Comparison of ENCODE assay signal across 22 cellular contexts in the genomic region with DNA sequence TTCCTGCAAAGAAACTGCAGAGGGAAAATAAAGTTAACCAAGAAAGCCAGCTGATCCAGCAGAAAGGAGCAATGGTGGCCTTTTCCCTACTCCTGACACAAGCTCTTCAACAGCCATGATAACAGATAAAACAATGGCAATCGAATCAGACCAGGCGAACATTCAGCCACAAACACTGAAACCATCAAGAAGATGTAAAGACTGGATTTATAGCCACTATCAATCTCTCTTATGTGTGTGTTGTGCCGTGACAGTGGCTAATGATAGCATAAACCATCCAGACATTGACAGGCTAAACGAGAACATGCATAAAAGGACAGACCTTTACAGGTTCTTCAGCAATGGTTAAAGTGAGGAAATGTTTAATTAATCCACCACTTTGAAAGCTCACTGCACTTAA.
"Had no signal": no experiment of that assay in that cellular context is flagged by ENCODE, and none has a peak within 500 bp of the region (broad histone marks: within the 10 kb centered on the region; RNA-seq: fewer than 3 reads in every experiment).

No MANE protein-coding gene starts in this region.

- H3K4me3 ChIP-seq: colonic mucosa, left ventricle myocardium inferior, prostate gland, right atrium auricular region, thyroid gland had no signal

- DNase-seq: activated CD4-positive, alpha-beta T cell treated with anti-CD3 and anti-CD28 coated beads for 1 hour; activated CD8-positive, alpha-beta memory T cell treated with anti-CD3 and anti-CD28 coated beads for 24 hours; activated CD8-positive, alpha-beta memory T cell treated with anti-CD3 and anti-CD28 coated beads, Interleukin-2, amount 50 U/mL, for 48 hours; activated effector memory CD4-positive, alpha-beta T cell treated with anti-CD3 and anti-CD28 coated beads, Interleukin-2, amount 50 U/mL, for 16 hours; activated naive CD4-positive, alpha-beta T cell treated with anti-CD3 and anti-CD28 coated beads, Interleukin-2, amount 50 U/mL, for 16 hours; activated T-cell treated with anti-CD3 and anti-CD28 coated beads, Interleukin-2, amount 50 U/mL, for 48 hours; aorta; brain microvascular endothelial cell; central memory CD4-positive, alpha-beta T cell; colonic mucosa; hypothalamus; kidney; left ventricle myocardium inferior; mammary epithelial cell; stimulated activated CD4-positive, alpha-beta T cell treated with anti-CD3 and anti-CD28 coated beads, Interleukin-12 subunit alpha, Interleukin-12 subunit beta, amount 100 ng/mL, for 4 hours; stimulated activated CD4-positive, alpha-beta T cell treated with anti-CD3 and anti-CD28 coated beads, Interleukin-1b, Interleukin-23, amount 100 ng/mL, for 48 hours; stimulated activated naive CD4-positive, alpha-beta T cell treated with Interleukin-2 at 50 U/mL for 16 hours; thyroid gland had no signal

- H3K27me3 ChIP-seq: brain microvascular endothelial cell, colonic mucosa, right atrium auricular region, thyroid gland had no signal

- H3K36me3 ChIP-seq: brain microvascular endothelial cell, colonic mucosa, left ventricle myocardium inferior, prostate gland, right atrium auricular region, thyroid gland had no signal

- H3K9me3 Mint-ChIP-seq: neural crest cell had no signal

- H3K4me3 Mint-ChIP-seq: neural crest cell had no signal

- H3K4me1 Mint-ChIP-seq: neural crest cell had no signal

- H3K9me3 ChIP-seq: colonic mucosa, left ventricle myocardium inferior, prostate gland, right atrium auricular region, thyroid gland had no signal

- H3K4me1 ChIP-seq: colonic mucosa, left ventricle myocardium inferior, prostate gland, right atrium auricular region, thyroid gland had no signal

- H3K27ac ChIP-seq: brain microvascular endothelial cell, colonic mucosa, left ventricle myocardium inferior, prostate gland, right atrium auricular region, thyroid gland, VCaP had no signal
